ENCODE assay signal across 4 cellular contexts in the genomic region with DNA sequence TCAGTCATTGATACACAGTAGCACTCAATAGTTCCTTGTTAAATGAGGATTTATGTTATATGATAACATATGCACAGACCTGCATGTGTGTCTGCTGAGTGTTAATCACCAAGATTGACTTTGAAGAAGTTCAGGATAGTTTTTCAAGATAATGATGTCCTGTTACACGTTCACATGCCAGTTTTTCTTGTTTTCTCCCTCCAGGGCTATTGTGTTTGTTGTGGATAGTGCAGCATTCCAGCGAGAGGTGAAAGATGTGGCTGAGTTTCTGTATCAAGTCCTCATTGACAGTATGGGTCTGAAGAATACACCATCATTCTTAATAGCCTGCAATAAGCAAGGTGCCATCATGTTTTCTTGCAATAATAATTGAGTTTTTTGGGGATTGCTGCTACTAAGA.
"Had no signal": no experiment of that assay in that cellular context is flagged by ENCODE, and none has a peak within 500 bp of the region (broad histone marks: within the 10 kb centered on the region; RNA-seq: fewer than 3 reads in every experiment).

No MANE protein-coding gene starts in this region.

- H3K4me3 Mint-ChIP-seq: GM23338, H9 had no signal

- H2AFZ ChIP-seq: GM23338 had no signal

- H3K4me3 ChIP-seq: GM23338 had no signal

- ATAC-seq: GM23338 had no signal

- DNase-seq: H9, HCEC 1CT, IMR-90 had no signal

- H3K9me3 Mint-ChIP-seq: GM23338, H9 had no signal

- H3K4me2 ChIP-seq: GM23338 had no signal

- H3K4me1 Mint-ChIP-seq: GM23338, H9 had no signal
